15 cellular contexts compared by ENCODE assay signal in the genomic region with DNA sequence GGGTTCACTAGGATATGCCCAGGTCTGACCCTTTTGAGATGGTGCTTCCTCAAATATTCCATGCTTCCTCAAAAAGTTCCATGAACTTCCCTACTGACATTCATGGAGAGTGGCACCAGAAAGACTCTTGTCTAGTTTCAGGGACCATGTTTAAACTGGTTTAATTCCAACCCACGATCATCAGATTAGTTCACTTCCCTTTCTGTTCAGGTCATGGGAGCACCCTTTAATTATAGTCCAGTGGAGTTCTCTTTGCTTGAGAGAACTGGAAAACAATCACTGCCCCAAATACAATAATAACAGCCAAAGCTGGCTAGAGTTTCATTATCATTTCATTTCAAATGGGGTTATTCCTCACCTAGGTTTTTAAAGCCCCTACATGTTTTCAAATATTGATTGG.
"Had no signal": no experiment of that assay in that cellular context is flagged by ENCODE, and none has a peak within 500 bp of the region (broad histone marks: within the 10 kb centered on the region; RNA-seq: fewer than 3 reads in every experiment).

No MANE protein-coding gene starts in this region.

- H3K27me3 ChIP-seq: spleen, thyroid gland had no signal

- ATAC-seq: sciatic nerve, T-helper 17 cell had no signal

- DNase-seq: activated CD4-positive, alpha-beta T cell treated with anti-CD3 and anti-CD28 coated beads, Interleukin-2, amount 10 ng/mL, durations not matched to agents 7 days and 5 days; activated CD4-positive, CD25-positive, alpha-beta regulatory T cell; activated CD8-positive, alpha-beta memory T cell treated with anti-CD3 and anti-CD28 coated beads for 24 hours; activated naive CD8-positive, alpha-beta T cell treated with anti-CD3 and anti-CD28 coated beads, Interleukin-2, amount 10 ng/mL, durations not matched to agents 7 days and 5 days; aorta; effector memory CD4-positive, alpha-beta T cell; foreskin fibroblast; head of caudate nucleus; immature natural killer cell; spleen; stimulated activated CD4-positive, alpha-beta T cell treated with anti-CD3 and anti-CD28 coated beads, Interleukin-1b, Interleukin-23, amount 100 ng/mL, for 48 hours; T-helper 17 cell; thyroid gland had no signal

- FAIRE-seq: urothelium cell line had no signal

- H3K4me1 ChIP-seq: thyroid gland had no signal

- H3K9me3 ChIP-seq: spleen, thyroid gland had no signal

- H3K36me3 ChIP-seq: spleen, thyroid gland had no signal

- H3K4me3 ChIP-seq: spleen, thyroid gland had no signal

- H3K27ac ChIP-seq: spleen, thyroid gland had no signal
